19 cellular contexts compared by ENCODE assay signal in the genomic region with DNA sequence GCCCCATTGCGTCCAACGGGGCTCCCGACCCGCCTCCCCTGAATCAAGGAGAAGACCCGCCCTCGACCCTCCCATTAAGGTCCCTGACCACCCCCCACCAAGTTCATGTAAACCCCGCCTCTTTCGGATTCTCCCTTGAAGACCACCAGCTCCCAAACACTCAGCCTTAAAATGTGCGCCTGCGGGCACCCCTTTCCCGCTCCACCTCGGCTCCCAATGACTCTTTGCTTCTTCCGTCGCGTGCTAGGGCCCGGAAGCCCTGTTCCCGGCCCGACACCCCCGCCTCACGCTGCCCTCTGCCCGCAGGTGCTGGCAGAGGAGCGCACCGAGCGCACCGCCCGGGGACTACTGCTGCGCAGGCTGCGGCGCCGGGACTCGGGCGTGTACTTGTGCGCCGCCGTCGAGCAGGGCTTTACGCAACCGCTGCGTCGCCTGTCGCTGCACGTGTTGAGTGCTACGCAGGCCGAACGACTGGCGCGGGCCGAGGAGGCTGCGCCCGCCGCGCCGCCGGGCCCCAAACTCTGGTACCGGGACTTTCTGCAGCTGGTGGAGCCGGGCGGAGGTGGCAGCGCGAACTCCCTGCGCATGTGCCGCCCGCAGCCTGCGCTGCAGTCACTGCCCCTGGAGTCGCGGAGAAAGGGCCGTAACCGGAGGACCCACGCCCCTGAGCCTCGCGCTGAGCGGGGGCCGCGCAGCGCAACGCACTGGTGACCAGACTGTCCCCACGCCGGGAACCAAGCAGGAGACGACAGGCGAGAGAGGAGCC. TPM values are rescaled to one million over a fixed set of nuclear protein-coding genes. Genes with fewer than 3 reads are reported as not detected.
A peak's percentile ranks its signal among the peaks of the same experiment; 100 is the strongest.
DNase-seq lines count a peak whose midpoint lies in the region; ATAC-seq and TF ChIP-seq lines count a peak whose summit lies in the region.
"Had no signal": no experiment of that assay in that cellular context is flagged by ENCODE, and none has a peak within 500 bp of the region (broad histone marks: within the 10 kb centered on the region; RNA-seq: fewer than 3 reads in every experiment).

No MANE protein-coding gene starts in this region.

- no peaks in the 10 kb centered on the region for H3K9me3 Mint-ChIP-seq in WTC11
- no peaks in the 10 kb centered on the region for H3K9me3 Mint-ChIP-seq in endothelial cell (ENCODE audit: unreplicated experiment)
- H3K9me3 Mint-ChIP-seq: nephron had no signal

- CTCF ChIA-PET in WTC11 (lab: Charles Lee): interaction anchor here (0.8 to 12.5 kb wide), 12 partner anchors 11 to 139 kb away, joined by 3 to 145 read pairs (median 18); a partner anchor contains a TSS

- H3K36me3 Mint-ChIP-seq in WTC11 (no peaks in the 10 kb centered on the region), endothelial cell (ENCODE audit: low read depth, unreplicated experiment) (no peaks in the 10 kb centered on the region)

- no peaks in the 10 kb centered on the region for H3K36me3 ChIP-seq in prostate gland
- H3K36me3 ChIP-seq: vagina had no signal

- DNase-seq in activated gamma-delta T cell (lab: John Stamatoyannopoulos, UW) (peak; percentile 34), activated gamma-delta T cell treated with Interleukin-2 at 50 U/mL for 16 hours (no peak), WTC11 (ENCODE audit: low spot score) (peak; percentile 65), endothelial cell (ENCODE audit: low spot score) (no peak), NCI-H1092 (lab: John Stamatoyannopoulos, UW) (no peak), prostate gland (ENCODE audit: low spot score) (no peak)
- DNase-seq in stimulated activated naive CD4-positive, alpha-beta T cell treated with Interleukin-2 at 50 U/mL for 16 hours (lab: John Stamatoyannopoulos, UW): peak; percentile 25
- DNase-seq: activated CD4-positive, CD25-positive, alpha-beta regulatory T cell; IMR-90; NCI-H1417; NCI-H82 had no signal

- peak; percentile 14 for ATAC-seq in WTC11
- ATAC-seq in HG02588 (IDR thresholded peaks at IDR 0.05; ENCODE audit: unreplicated experiment): no peak

- intact Hi-C loops in prostate gland (cut with DNase I): no loop called here

- H3K27me3 Mint-ChIP-seq in WTC11 (ENCODE audit: low read depth) (peaks cover 64% of the 10 kb centered on the region), endothelial cell (ENCODE audit: unreplicated experiment) (peaks cover 19% of the 10 kb centered on the region)

- no peak overlapping the region for H3K4me3 ChIP-seq in prostate gland
- H3K4me3 ChIP-seq: adrenal gland, coronary artery, skin epidermis, vagina had no signal

- TF ChIP-seq POLR2A in prostate gland (IDR thresholded peaks at IDR 0.05): no peak

- no peak overlapping the region for H3K27ac ChIP-seq in prostate gland
- H3K27ac ChIP-seq: adrenal gland, coronary artery, skin epidermis, vagina had no signal

- no peaks in the 10 kb centered on the region for H3K4me1 ChIP-seq in prostate gland (replicated peaks)

- POLR2A ChIA-PET in WTC11 (lab: Charles Lee): interaction anchor here (0.6 to 1.5 kb wide), 4 partner anchors 16 to 137 kb away, joined by 3 to 5 read pairs (median 3); a partner anchor contains a TSS

- H3K27ac Mint-ChIP-seq in WTC11 (no peak overlapping the region), endothelial cell (ENCODE audit: unreplicated experiment) (no peak overlapping the region)
- H3K27ac Mint-ChIP-seq: nephron had no signal

- H3K27me3 ChIP-seq in prostate gland (replicated peaks; ENCODE audit: insufficient read depth): no peaks in the 10 kb centered on the region
- H3K27me3 ChIP-seq: vagina had no signal

- WGBS in prostate gland: 68% methylated on average over 73 of the region's 79 CpGs

- peak overlapping the region; percentile 80 for H3K4me3 Mint-ChIP-seq in WTC11
- H3K4me3 Mint-ChIP-seq in endothelial cell (ENCODE audit: unreplicated experiment): peak overlapping the region; percentile 69

- peaks cover 27% of the 10 kb centered on the region for H3K4me1 Mint-ChIP-seq in WTC11
- H3K4me1 Mint-ChIP-seq in endothelial cell (ENCODE audit: unreplicated experiment): peaks cover 16% of the 10 kb centered on the region

- no peaks in the 10 kb centered on the region for H3K9me3 ChIP-seq in prostate gland
- H3K9me3 ChIP-seq: adrenal gland, vagina had no signal

- TF ChIP-seq CTCF in WTC11 (IDR thresholded peaks at IDR 0.05) (no peak), endothelial cell (IDR thresholded peaks at IDR 0.05; ENCODE audit: unreplicated experiment) (no peak), prostate gland (IDR thresholded peaks at IDR 0.05) (no peak)

TF ChIP-seq in WTC11, 78 proteins besides CTCF, POLR2A, EP300 and RAD21 (continues in another document):
- TF ChIP-seq, protein P1, sequence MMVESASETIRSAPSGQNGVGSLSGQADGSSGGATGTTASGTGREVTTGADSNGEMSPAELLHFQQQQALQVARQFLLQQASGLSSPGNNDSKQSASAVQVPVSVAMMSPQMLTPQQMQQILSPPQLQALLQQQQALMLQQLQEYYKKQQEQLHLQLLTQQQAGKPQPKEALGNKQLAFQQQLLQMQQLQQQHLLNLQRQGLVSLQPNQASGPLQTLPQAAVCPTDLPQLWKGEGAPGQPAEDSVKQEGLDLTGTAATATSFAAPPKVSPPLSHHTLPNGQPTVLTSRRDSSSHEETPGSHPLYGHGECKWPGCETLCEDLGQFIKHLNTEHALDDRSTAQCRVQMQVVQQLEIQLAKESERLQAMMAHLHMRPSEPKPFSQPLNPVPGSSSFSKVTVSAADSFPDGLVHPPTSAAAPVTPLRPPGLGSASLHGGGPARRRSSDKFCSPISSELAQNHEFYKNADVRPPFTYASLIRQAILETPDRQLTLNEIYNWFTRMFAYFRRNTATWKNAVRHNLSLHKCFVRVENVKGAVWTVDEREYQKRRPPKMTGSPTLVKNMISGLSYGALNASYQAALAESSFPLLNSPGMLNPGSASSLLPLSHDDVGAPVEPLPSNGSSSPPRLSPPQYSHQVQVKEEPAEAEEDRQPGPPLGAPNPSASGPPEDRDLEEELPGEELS (CRISPR knock-in tag; IDR thresholded peaks at IDR 0.05): peak; percentile 91
- TF ChIP-seq ZNF671 (CRISPR knock-in tag; IDR thresholded peaks at IDR 0.05) (no peak), NFE2L1 (CRISPR knock-in tag; IDR thresholded peaks at IDR 0.05) (peak; percentile 27; the same call in 1 of the 2 replicates), ZNF416 (CRISPR knock-in tag; IDR thresholded peaks at IDR 0.05) (no peak), ETV6 (CRISPR knock-in tag; IDR thresholded peaks at IDR 0.05) (0 out of 2 replicates have a peak, but pooled peaks have one; percentile 19), NR2C2 (CRISPR knock-in tag; IDR thresholded peaks at IDR 0.05) (no peak), NR3C1 (CRISPR knock-in tag; conservative IDR thresholded peaks at IDR 0.05; ENCODE audit: low read depth) (no peak), FOXK1 (CRISPR knock-in tag; IDR thresholded peaks at IDR 0.05) (peak; percentile 36; the same call in 1 of the 2 replicates)
- TF ChIP-seq, protein P2, sequence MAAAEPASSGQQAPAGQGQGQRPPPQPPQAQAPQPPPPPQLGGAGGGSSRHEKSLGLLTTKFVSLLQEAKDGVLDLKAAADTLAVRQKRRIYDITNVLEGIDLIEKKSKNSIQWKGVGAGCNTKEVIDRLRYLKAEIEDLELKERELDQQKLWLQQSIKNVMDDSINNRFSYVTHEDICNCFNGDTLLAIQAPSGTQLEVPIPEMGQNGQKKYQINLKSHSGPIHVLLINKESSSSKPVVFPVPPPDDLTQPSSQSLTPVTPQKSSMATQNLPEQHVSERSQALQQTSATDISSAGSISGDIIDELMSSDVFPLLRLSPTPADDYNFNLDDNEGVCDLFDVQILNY (CRISPR knock-in tag; IDR thresholded peaks at IDR 0.05): peak; percentile 28; the same call in 1 of the 2 replicates
- TF ChIP-seq, protein P3, sequence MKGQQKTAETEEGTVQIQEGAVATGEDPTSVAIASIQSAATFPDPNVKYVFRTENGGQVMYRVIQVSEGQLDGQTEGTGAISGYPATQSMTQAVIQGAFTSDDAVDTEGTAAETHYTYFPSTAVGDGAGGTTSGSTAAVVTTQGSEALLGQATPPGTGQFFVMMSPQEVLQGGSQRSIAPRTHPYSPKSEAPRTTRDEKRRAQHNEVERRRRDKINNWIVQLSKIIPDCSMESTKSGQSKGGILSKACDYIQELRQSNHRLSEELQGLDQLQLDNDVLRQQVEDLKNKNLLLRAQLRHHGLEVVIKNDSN (CRISPR knock-in tag; IDR thresholded peaks at IDR 0.05): peak; percentile 18; the same call in 1 of the 2 replicates
- TF ChIP-seq, protein P4, sequence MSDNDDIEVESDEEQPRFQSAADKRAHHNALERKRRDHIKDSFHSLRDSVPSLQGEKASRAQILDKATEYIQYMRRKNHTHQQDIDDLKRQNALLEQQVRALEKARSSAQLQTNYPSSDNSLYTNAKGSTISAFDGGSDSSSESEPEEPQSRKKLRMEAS (CRISPR knock-in tag; IDR thresholded peaks at IDR 0.05): peak; percentile 97

RNA-seq across cellular contexts. Expression of a gene that starts 2.7 kb away (rescaled TPM):
- 0.41 to 0.60 TPM (median 0.57 TPM) in 3 replicates for total RNA-seq in WTC11 (2021)
- 0.18 TPM for total RNA-seq in endothelial cell (ENCODE audit: unreplicated experiment)
- total RNA-seq in prostate gland: not detected
- total RNA-seq: fibroblast of villous mesenchyme, SK-MEL-5, vagina had no signal

RNA-seq across cellular contexts. Expression of a gene that starts 7.2 kb away (rescaled TPM):
- total RNA-seq in WTC11 (2021) (7.3 to 9.0 TPM (median 8.7 TPM) in 3 replicates), endothelial cell (ENCODE audit: unreplicated experiment) (1.7 TPM), prostate gland (10 to 100 TPM in 1 of 2 donors, 1 to 10 TPM in 1; 8.7 to 32.0 TPM)

RNA-seq across cellular contexts. Expression of a gene that starts 16.1 kb away (rescaled TPM):
- total RNA-seq in WTC11 (2021) (63.2 to 92.0 TPM (median 75.6 TPM) in 3 replicates), endothelial cell (ENCODE audit: unreplicated experiment) (43.2 TPM), prostate gland (10 to 100 TPM; 93.0 to 99.9 TPM)

RNA-seq across cellular contexts. Expression of a gene that starts 23.0 kb away (rescaled TPM):
- total RNA-seq in WTC11 (2021) (2.9 to 3.8 TPM (median 3.2 TPM) in 3 replicates), endothelial cell (ENCODE audit: unreplicated experiment) (12.7 TPM), prostate gland (10 to 100 TPM in 1 of 2 donors, 1 to 10 TPM in 1; 4.1 to 10.7 TPM)

RNA-seq across cellular contexts. Expression of a gene that starts 23.0 kb away (rescaled TPM):
- total RNA-seq in WTC11 (2021) (13.7 to 17.3 TPM (median 13.7 TPM) in 3 replicates), endothelial cell (ENCODE audit: unreplicated experiment) (17.1 TPM), prostate gland (10 to 100 TPM; 15.8 to 28.0 TPM)

Comparison
In these comparisons a context has a peak if more than half of its experiments do, and no peak if none do; other contexts are left out.
1. DNase-seq: peak in activated gamma-delta T cell (single experiment), WTC11 (single experiment) and stimulated activated naive CD4-positive, alpha-beta T cell treated with Interleukin-2 at 50 U/mL for 16 hours (single experiment); none in activated gamma-delta T cell treated with Interleukin-2 at 50 U/mL for 16 hours (single experiment), endothelial cell (single experiment), NCI-H1092 (single experiment) and prostate gland (single experiment).